Comparison of ENCODE assay signal across 4 cellular contexts in the genomic region with DNA sequence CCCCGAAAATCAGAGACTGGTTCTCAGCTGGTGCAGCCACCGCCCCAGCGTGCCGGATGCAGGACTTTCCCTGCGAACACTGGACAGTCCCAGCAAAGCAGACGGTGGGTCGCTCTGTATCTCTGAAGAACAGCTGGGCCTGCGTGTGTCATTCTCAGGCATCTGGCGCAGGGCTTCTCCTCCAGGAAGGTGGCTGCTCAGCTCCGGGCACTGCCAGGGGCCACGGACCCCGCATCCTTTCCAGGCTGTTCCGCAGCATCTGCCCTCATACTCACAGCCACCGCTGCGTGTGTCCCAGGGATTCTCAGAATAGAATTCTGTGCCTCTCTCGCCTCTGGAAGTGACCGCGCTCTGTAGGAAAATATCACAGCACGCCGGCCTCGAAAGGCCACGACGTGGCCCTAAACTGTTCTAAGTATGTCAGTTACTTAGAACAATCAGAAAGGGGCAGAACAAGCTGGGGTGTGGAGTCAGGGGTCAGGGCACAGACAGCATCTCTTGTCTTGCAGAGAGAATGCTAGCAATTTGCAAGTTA. TPM values are rescaled to one million over a fixed set of nuclear protein-coding genes. Genes with fewer than 3 reads are reported as not detected.
"Had no signal": no experiment of that assay in that cellular context is flagged by ENCODE, and none has a peak within 500 bp of the region (broad histone marks: within the 10 kb centered on the region; RNA-seq: fewer than 3 reads in every experiment).

No MANE protein-coding gene starts in this region.

RNA-seq across cellular contexts. Expression of a gene that starts 44.7 kb away (rescaled TPM):
- total RNA-seq: endodermal cell; natural killer cell treated with Interleukin-12 subunit alpha and Interleukin-12 subunit beta and Interleukin-15 and Interleukin-18, amount 100 ng/mL, for 72 hours; progenitor cell of endocrine pancreas had no signal
- polyA plus RNA-seq: keratinocyte had no signal
